In genomic region chr9:105886136-105886535, GRCh38 we compare ENCODE assay signal across 18 cellular contexts.
DNase-seq lines count a peak whose midpoint lies in the region; FAIRE-seq and TF ChIP-seq lines count a peak whose summit lies in the region.
"Had no signal": no experiment of that assay in that cellular context is flagged by ENCODE, and none has a peak within 500 bp of the region (broad histone marks: within the 10 kb centered on the region; RNA-seq: fewer than 3 reads in every experiment).

No MANE protein-coding gene starts in this region.

- peak; percentile 84 for DNase-seq in Ammon's horn (ENCODE audit: low spot score)
- DNase-seq in inferior parietal cortex (ENCODE audit: extremely low spot score): peak; percentile 46
- DNase-seq in pons (ENCODE audit: low spot score): peak; percentile 97
- DNase-seq in HTR-8/SVneo (ENCODE audit: insufficient read length, low spot score): no peak
- no peak for DNase-seq in smooth muscle cell (lab: John Stamatoyannopoulos, UW; ENCODE audit: unreplicated experiment)
- no peak for DNase-seq in testis
- DNase-seq in thyroid gland: no peak
- DNase-seq: AML-193, Caco-2, HCEC 1CT, NCI-H1105, NCI-H2081, NCI-H2171 treated with DMSO at 0.1 percent for 48 hours, NCI-H446, NCI-H69 had no signal

- no peak for TF ChIP-seq CTCF in smooth muscle cell (IDR thresholded peaks at IDR 0.05; ENCODE audit: borderline replicate concordance, insufficient read depth, poor library complexity, severe bottlenecking)
- no peak for TF ChIP-seq CTCF in testis (IDR thresholded peaks at IDR 0.05)
- TF ChIP-seq CTCF in thyroid gland (IDR thresholded peaks at IDR 0.05): no peak

- H3K4me1 ChIP-seq in smooth muscle cell (ENCODE audit: low read depth) (peaks cover 3% of the 10 kb centered on the region), testis (no peaks in the 10 kb centered on the region), thyroid gland (no peaks in the 10 kb centered on the region)
- H3K4me1 ChIP-seq: Caco-2 had no signal

- no peak overlapping the region for H2AFZ ChIP-seq in smooth muscle cell (ENCODE audit: low read depth)

- intact Hi-C loops in testis (cut with DNase I; ENCODE audit: low total_unique reads) (no loop called here), thyroid gland (cut with DNase I) (loop anchor here (10.0 kb wide), 1 partner anchor 291 kb away; no protein-coding TSS in a partner anchor)

- H3K4me3 ChIP-seq in smooth muscle cell (no peak overlapping the region), testis (no peak overlapping the region), thyroid gland (replicated peaks in 1 of 3) (no peak overlapping the region)

- H3K36me3 ChIP-seq in smooth muscle cell (ENCODE audit: low read depth) (no peaks in the 10 kb centered on the region), testis (ENCODE audit: low read depth, missing control alignments) (no peaks in the 10 kb centered on the region), thyroid gland (no peaks in the 10 kb centered on the region)

- 50% methylated on average over 3 of the region's 3 CpGs for WGBS in smooth muscle cell (ENCODE audit: low lambda C conversion rate)
- WGBS in testis, 2 donors: 76 to 85% methylated on average over 3 of the region's 3 CpGs
- 67 to 79% methylated on average over 3 of the region's 3 CpGs for WGBS in thyroid gland, 2 donors

- H3K9me3 ChIP-seq in smooth muscle cell (replicated peaks; ENCODE audit: low read depth): no peaks in the 10 kb centered on the region
- no peaks in the 10 kb centered on the region for H3K9me3 ChIP-seq in testis
- no peaks in the 10 kb centered on the region for H3K9me3 ChIP-seq in thyroid gland
- H3K9me3 ChIP-seq: Caco-2 had no signal

- H3F3A ChIP-seq in smooth muscle cell (ENCODE audit: low read depth): no peaks in the 10 kb centered on the region

- H3K27ac ChIP-seq in cingulate gyrus (ENCODE audit: low read depth, low read length) (peak overlapping the region; percentile 75), smooth muscle cell (ENCODE audit: low read depth) (no peak overlapping the region), testis (no peak overlapping the region), thyroid gland (no peak overlapping the region)
- H3K27ac ChIP-seq: 22Rv1 had no signal

- no peaks in the 10 kb centered on the region for H3K79me2 ChIP-seq in smooth muscle cell (ENCODE audit: low read depth)

- H3K27me3 ChIP-seq in smooth muscle cell (ENCODE audit: low read depth) (no peaks in the 10 kb centered on the region), testis (no peaks in the 10 kb centered on the region), thyroid gland (no peaks in the 10 kb centered on the region)

- no peak overlapping the region for H3K4me2 ChIP-seq in smooth muscle cell

- no peaks in the 10 kb centered on the region for H4K20me1 ChIP-seq in smooth muscle cell (ENCODE audit: low read depth)

- TF ChIP-seq POLR2A in testis (IDR thresholded peaks at IDR 0.05) (no peak), thyroid gland (IDR thresholded peaks at IDR 0.05) (no peak)

- H3K9ac ChIP-seq in smooth muscle cell (ENCODE audit: low read depth): no peak overlapping the region

- FAIRE-seq in HTR-8/SVneo (lab: Jason Lieb, UNC): no peak
- FAIRE-seq: G401.6 had no signal

Comparison
In these comparisons a context has a peak if more than half of its experiments do, and no peak if none do; other contexts are left out.
1. DNase-seq: peak in Ammon's horn (single experiment), inferior parietal cortex (single experiment) and pons (single experiment); none in HTR-8/SVneo (single experiment), smooth muscle cell (single experiment), testis (single experiment) and thyroid gland (0 of 2).